ENCODE assay signal across 8 cellular contexts in the genomic region with DNA sequence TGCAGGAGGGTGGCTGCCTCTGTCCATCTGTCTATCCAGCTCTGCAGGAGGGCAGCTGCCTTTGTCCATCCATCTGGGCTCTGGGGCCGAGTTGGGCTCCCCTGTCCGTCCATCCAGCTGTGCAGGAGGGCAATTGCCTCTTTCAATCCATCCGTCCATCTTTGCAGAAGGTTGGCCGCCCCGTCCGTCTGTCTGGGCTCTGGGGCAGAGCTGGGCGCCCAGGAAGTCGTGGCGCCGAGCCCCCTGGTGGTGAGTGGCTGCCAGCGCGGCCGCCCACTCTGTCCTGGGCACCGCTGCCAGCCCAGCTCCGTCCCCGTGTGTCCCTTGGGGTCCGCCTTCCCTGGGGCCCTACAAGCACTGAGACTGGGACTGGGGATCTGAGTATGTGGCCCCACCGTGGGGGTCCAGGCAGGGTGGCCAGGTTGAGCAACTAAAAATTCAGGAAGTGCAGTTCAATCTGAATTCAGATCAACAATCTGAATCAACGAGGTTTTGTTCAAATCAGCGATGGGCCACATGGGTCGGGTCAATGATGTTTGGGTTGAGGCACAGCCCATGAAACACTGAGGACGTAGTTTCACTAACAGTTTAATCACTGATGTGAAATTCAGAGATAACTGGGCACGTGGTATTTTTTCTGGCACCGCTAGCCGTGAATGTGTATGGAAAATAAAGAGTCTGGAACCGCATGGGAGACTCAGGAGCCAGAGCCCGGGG.
DNase-seq lines count a peak whose midpoint lies in the region; ATAC-seq and TF ChIP-seq lines count a peak whose summit lies in the region.

No MANE protein-coding gene starts in this region.

- H3K9me2 ChIP-seq in SK-N-SH: no peaks in the 10 kb centered on the region

- WGBS in SK-N-SH (ENCODE audit: low lambda C conversion rate): 6% methylated on average over 13 of the region's 27 CpGs
- 53 to 74% (median 68%) methylated on average over 23 to 27 of the region's 27 CpGs for WGBS in spleen, 5 donors

- no peaks in the 10 kb centered on the region for H4K20me1 ChIP-seq in SK-N-SH (ENCODE audit: insufficient read depth)

- POLR2A ChIA-PET in SK-N-SH (lab: Yijun Ruan, JAX): no interaction called here

- H2AFZ ChIP-seq in SK-N-SH (ENCODE audit: low read depth): no peak overlapping the region

- intact Hi-C loops in spleen (cut with DNase I; ENCODE audit: low total_unique reads): no loop called here

- TF ChIP-seq RAD21 in SK-N-SH (IDR thresholded peaks at IDR 0.05; ENCODE audit: low read length): no peak

- CTCF ChIA-PET in SK-N-SH (lab: Yijun Ruan, JAX): interaction anchor here (0.7 to 1.6 kb wide), 9 partner anchors 11 to 508 kb away, joined by 3 to 6 read pairs (median 4); no protein-coding TSS in a partner anchor

- H3K9me3 ChIP-seq in SK-N-SH (no peaks in the 10 kb centered on the region), spleen (no peaks in the 10 kb centered on the region)

- H3K4me1 ChIP-seq in SK-N-SH (ENCODE audit: control insufficient read depth in 1 of 2, insufficient read depth in 2 of 2, low read depth in 1 of 2, low read length in 1 of 2) (no peaks in the 10 kb centered on the region), spleen (peaks cover 0 to 7% (median 0%) of the 10 kb centered on the region in 6 donors)

- H3K27ac ChIP-seq in SK-N-SH (ENCODE audit: low read depth in 2 of 2, low read length in 1 of 2): no peak overlapping the region
- no peak overlapping the region for H3K27ac ChIP-seq in brain microvascular endothelial cell
- no peak overlapping the region for H3K27ac ChIP-seq in spleen

- DNase-seq in SK-N-SH: peak; percentile 63
- no peak for DNase-seq in brain microvascular endothelial cell
- no peak for DNase-seq in spleen

- H3K4me2 ChIP-seq in SK-N-SH: no peak overlapping the region

- H3K27me3 ChIP-seq in SK-N-SH (ENCODE audit: insufficient read depth) (no peaks in the 10 kb centered on the region), brain microvascular endothelial cell (replicated peaks) (no peaks in the 10 kb centered on the region), spleen (replicated peaks in 1 of 7) (peaks cover 0 to 72% (median 12%) of the 10 kb centered on the region in 7 donors)

- in situ Hi-C loops in brain microvascular endothelial cell (cut with HindIII; ENCODE audit: low pct_ligation_motif_present, low sequenced_read_pairs): no loop called here

- no peak for TF ChIP-seq POLR2A in spleen (IDR thresholded peaks at IDR 0.05)

- no peaks in the 10 kb centered on the region for H3K36me3 ChIP-seq in SK-N-SH (replicated peaks in 1 of 2; ENCODE audit: control insufficient read depth in 1 of 2, insufficient read depth in 2 of 2, low read length in 1 of 2)
- H3K36me3 ChIP-seq in brain microvascular endothelial cell (replicated peaks): no peaks in the 10 kb centered on the region
- H3K36me3 ChIP-seq in spleen: no peaks in the 10 kb centered on the region

- TF ChIP-seq CTCF in GM12875 (IDR thresholded peaks at IDR 0.05; ENCODE audit: borderline replicate concordance, insufficient read depth, low read depth, low read length) (peak; percentile 73), SK-N-SH (IDR thresholded peaks at IDR 0.05) (peak; percentile 48), brain microvascular endothelial cell (IDR thresholded peaks at IDR 0.05; ENCODE audit: low read depth, low read length, missing control alignments) (peak; percentile 24), spleen (IDR thresholded peaks at IDR 0.05 in 8 of 11, conservative IDR thresholded peaks at IDR 0.05 in 3 of 11) (peak; percentile 29 to 81 (median 56))

- TF ChIP-seq EP300 in SK-N-SH (IDR thresholded peaks at IDR 0.05; ENCODE audit: borderline replicate concordance in 1 of 2, low read depth in 1 of 2, low read length in 1 of 2): no peak

- no peaks in the 10 kb centered on the region for H3K79me2 ChIP-seq in SK-N-SH (ENCODE audit: insufficient read depth)

- H3K4me3 ChIP-seq in GM12875 (ENCODE audit: low read depth, low read length) (no peak overlapping the region), SK-N-SH (ENCODE audit: low read depth in 2 of 2, low read length in 1 of 2) (no peak overlapping the region), brain microvascular endothelial cell (ENCODE audit: low read depth, low read length) (no peak overlapping the region), spleen (no peak overlapping the region)

- H3F3A ChIP-seq in SK-N-SH (replicated peaks; ENCODE audit: insufficient read depth): no peaks in the 10 kb centered on the region

- no peak overlapping the region for H3K9ac ChIP-seq in SK-N-SH

- ATAC-seq in HG03039 (IDR thresholded peaks at IDR 0.05; ENCODE audit: unreplicated experiment) (no peak), GM19467 (IDR thresholded peaks at IDR 0.05; ENCODE audit: unreplicated experiment) (no peak), GM19455 (IDR thresholded peaks at IDR 0.05; ENCODE audit: unreplicated experiment) (no peak), GM18867 (IDR thresholded peaks at IDR 0.05; ENCODE audit: unreplicated experiment) (no peak)

TF ChIP-seq in SK-N-SH, 30 proteins besides CTCF, POLR2A, EP300 and RAD21:
- no peak for TF ChIP-seq FOXJ3 (CRISPR knock-in tag; IDR thresholded peaks at IDR 0.05)
- peak; percentile 17; the same call in 1 of the 2 replicates for TF ChIP-seq SMC3 (IDR thresholded peaks at IDR 0.05; ENCODE audit: low read depth, low read length)
- no peak for TF ChIP-seq FOXM1 (IDR thresholded peaks at IDR 0.05; ENCODE audit: low read depth)
- TF ChIP-seq RCOR1 (IDR thresholded peaks at IDR 0.05; ENCODE audit: low read length): no peak
- no peak for TF ChIP-seq TAF1 (IDR thresholded peaks at IDR 0.05; ENCODE audit: borderline replicate concordance, low read depth, low read length)
- TF ChIP-seq GABPA (IDR thresholded peaks at IDR 0.05; ENCODE audit: low read depth): no peak
- TF ChIP-seq ELF1 (IDR thresholded peaks at IDR 0.05): no peak
- TF ChIP-seq NFIC (IDR thresholded peaks at IDR 0.05; ENCODE audit: borderline replicate concordance): no peak
